In the genomic region with DNA sequence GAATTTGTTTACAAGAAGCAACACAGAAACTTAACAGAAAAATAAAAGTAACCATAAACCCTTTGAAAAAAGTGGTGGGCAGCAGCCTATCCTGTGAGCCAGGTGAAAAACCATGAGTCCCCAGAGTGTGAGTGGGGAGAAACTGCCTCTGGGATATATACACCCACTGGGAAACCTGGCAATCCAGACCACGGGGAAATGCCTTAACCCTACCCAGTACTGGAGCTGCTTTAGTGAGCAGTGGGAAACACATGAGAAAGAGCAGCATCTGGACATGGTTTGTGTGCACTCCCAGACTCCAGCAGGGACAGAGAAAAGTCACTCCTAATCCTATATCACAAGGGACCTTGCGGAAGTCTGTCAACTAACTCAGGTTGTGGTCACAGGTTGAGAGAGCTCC, we compare ENCODE assay signal across 19 cellular contexts. TPM values are rescaled to one million over a fixed set of nuclear protein-coding genes. Genes with fewer than 3 reads are reported as not detected.
DNase-seq lines count a peak whose midpoint lies in the region; ATAC-seq and TF ChIP-seq lines count a peak whose summit lies in the region.
"Had no signal": no experiment of that assay in that cellular context is flagged by ENCODE, and none has a peak within 500 bp of the region (broad histone marks: within the 10 kb centered on the region; RNA-seq: fewer than 3 reads in every experiment).

No MANE protein-coding gene starts in this region.

- H3K23ac ChIP-seq in H9 (ENCODE audit: insufficient read length, low read depth, low read length) (no peak overlapping the region), mesenchymal stem cell (ENCODE audit: low read length in 2 of 2) (no peak overlapping the region)

- no peak overlapping the region for H2BK12ac ChIP-seq in H9 (ENCODE audit: insufficient read length, low read depth, low read length)
- no peak overlapping the region for H2BK12ac ChIP-seq in mesenchymal stem cell (ENCODE audit: low read length in 2 of 2)

- no peak overlapping the region for H3T11ph ChIP-seq in H9 (ENCODE audit: low read length)

- H2BK120ac ChIP-seq in H9 (ENCODE audit: low read depth, low read length, poor library complexity, severe bottlenecking) (no peak overlapping the region), mesenchymal stem cell (ENCODE audit: low read depth, low read length) (no peak overlapping the region)

- H3K27me3 ChIP-seq in H9 (ENCODE audit: insufficient read depth, low read length) (no peaks in the 10 kb centered on the region), mesenchymal stem cell (ENCODE audit: control insufficient read depth in 1 of 2, insufficient read depth in 1 of 2, low read length in 2 of 2) (no peaks in the 10 kb centered on the region)
- H3K27me3 ChIP-seq: BE2C, BLaER1 had no signal

- H3K18ac ChIP-seq in H9 (ENCODE audit: insufficient read length, low read depth, low read length) (no peak overlapping the region), mesenchymal stem cell (ENCODE audit: low read depth in 1 of 2, low read length in 2 of 2) (no peak overlapping the region)

- H3K79me2 ChIP-seq in H9 (ENCODE audit: insufficient read depth, low read length) = no peaks in the 10 kb centered on the region

- no peak for TF ChIP-seq CTCF in H9 (conservative IDR thresholded peaks at IDR 0.05)
- no peak for TF ChIP-seq CTCF in CD14-positive monocyte (IDR thresholded peaks at IDR 0.05)

- H4K20me1 ChIP-seq in H9 (ENCODE audit: control insufficient read depth, insufficient read depth, insufficient read length) = no peaks in the 10 kb centered on the region
- H4K20me1 ChIP-seq: BLaER1 had no signal

- H4K91ac ChIP-seq in H9 (ENCODE audit: insufficient read length, low read depth, low read length) = no peak overlapping the region
- H4K91ac ChIP-seq in mesenchymal stem cell (ENCODE audit: low read length) = peak overlapping the region; percentile 39

- no peaks in the 10 kb centered on the region for H3K23me2 ChIP-seq in H9 (ENCODE audit: insufficient read length, low read depth, low read length, poor library complexity, severe bottlenecking)

- H3K9ac ChIP-seq in H9 (ENCODE audit: extremely low read depth, insufficient read length, low read length) (no peak overlapping the region), mesenchymal stem cell (ENCODE audit: low read length) (no peak overlapping the region)
- H3K9ac ChIP-seq: BLaER1 had no signal

- H2BK5ac ChIP-seq in H9 (ENCODE audit: insufficient read length, low read length) = no peak overlapping the region
- H2BK5ac ChIP-seq in mesenchymal stem cell (ENCODE audit: low read depth, low read length, poor library complexity, severe bottlenecking) = no peak overlapping the region

- no peak overlapping the region for H3K56ac ChIP-seq in H9 (ENCODE audit: insufficient read length, low read depth, low read length)

- H3K9me3 ChIP-seq in H9 (ENCODE audit: control insufficient read depth, low read depth, low read length) (no peaks in the 10 kb centered on the region), mesenchymal stem cell (ENCODE audit: control insufficient read depth, low read length) (no peaks in the 10 kb centered on the region)
- H3K9me3 ChIP-seq: BE2C, BLaER1, Caco-2 had no signal

- H2AK5ac ChIP-seq in H9 (ENCODE audit: insufficient read length, low read length) (no peak overlapping the region), mesenchymal stem cell (ENCODE audit: low read length, severe bottlenecking) (no peak overlapping the region)

- no peak for ATAC-seq in activated T-cell treated with anti-CD3 and anti-CD28 coated beads, Interleukin-2, amount 50 U/mL, for 72 hours (replicated peaks in 1 of 2)
- ATAC-seq: CD8-positive, alpha-beta T cell had no signal

- H3K4me2 ChIP-seq in H9 (ENCODE audit: insufficient read depth, insufficient read length, low read length) (no peak overlapping the region), mesenchymal stem cell (ENCODE audit: low read length, poor library complexity, severe bottlenecking) (no peak overlapping the region)
- H3K4me2 ChIP-seq: BLaER1 had no signal

- H2AFZ ChIP-seq in H9 (ENCODE audit: low read length) (no peak overlapping the region), mesenchymal stem cell (ENCODE audit: low read depth, low read length) (no peak overlapping the region)

- H3K27ac ChIP-seq in H9 (ENCODE audit: insufficient read length, low read depth, low read length) (no peak overlapping the region), mesenchymal stem cell (ENCODE audit: low read length, poor library complexity, severe bottlenecking) (no peak overlapping the region)
- H3K27ac ChIP-seq: BLaER1 had no signal

- H3K14ac ChIP-seq in H9 (ENCODE audit: insufficient read depth, low read length) (peak overlapping the region; percentile 56; the same call in 1 of the 2 replicates), mesenchymal stem cell (ENCODE audit: low read length in 2 of 2) (no peak overlapping the region)

- no peak overlapping the region for H3K4me3 ChIP-seq in mesenchymal stem cell (ENCODE audit: insufficient read depth in 1 of 2, low read depth in 1 of 2, low read length in 2 of 2)
- H3K4me3 ChIP-seq: BLaER1 had no signal

- no peaks in the 10 kb centered on the region for H3K36me3 ChIP-seq in mesenchymal stem cell (ENCODE audit: control insufficient read depth in 1 of 2, insufficient read depth in 2 of 2, low read depth in 1 of 2, low read length in 2 of 2)
- H3K36me3 ChIP-seq: BE2C, BLaER1 had no signal

- H3K79me1 ChIP-seq in H9 (ENCODE audit: insufficient read depth, low read depth, low read length, poor library complexity, severe bottlenecking) (no peaks in the 10 kb centered on the region), mesenchymal stem cell (replicated peaks; ENCODE audit: low read length, poor library complexity, severe bottlenecking) (no peaks in the 10 kb centered on the region)

- H4K8ac ChIP-seq in H9 (replicated peaks; ENCODE audit: insufficient read length, low read depth, low read length) = no peak overlapping the region
- H4K8ac ChIP-seq in mesenchymal stem cell (ENCODE audit: low read length) = no peak overlapping the region

- H2BK20ac ChIP-seq in H9 (ENCODE audit: low read depth, low read length, poor library complexity, severe bottlenecking) = no peak overlapping the region

- no peaks in the 10 kb centered on the region for H3K4me1 Mint-ChIP-seq in H9
- no peaks in the 10 kb centered on the region for H3K4me1 Mint-ChIP-seq in activated T-cell treated with anti-CD3 and anti-CD28 coated beads, Interleukin-2, amount 50 U/mL, for 72 hours (ENCODE audit: low read depth)
- no peaks in the 10 kb centered on the region for H3K4me1 Mint-ChIP-seq in CD14-positive monocyte

- H3K4ac ChIP-seq in H9 (ENCODE audit: low read depth, low read length) (no peak overlapping the region), mesenchymal stem cell (ENCODE audit: low read depth in 1 of 2, low read length in 2 of 2) (no peak overlapping the region)

- intact Hi-C loops in CD14-positive monocyte (cut with micrococcal nuclease) = no loop called here

- DNase-seq in H9 = no peak
- DNase-seq in HPDE6-E6E7 (ENCODE audit: extremely low spot score) = peak; percentile 0
- DNase-seq in mesenchymal stem cell = no peak
- DNase-seq in activated T-cell treated with anti-CD3 and anti-CD28 coated beads, Interleukin-2, amount 50 U/mL, for 72 hours = no peak
- no peak for DNase-seq in CD14-positive monocyte (ENCODE audit: low spot score)
- DNase-seq in activated CD4-positive, alpha-beta T cell treated with anti-CD3 and anti-CD28 coated beads, Interleukin-2, amount 50 U/mL, for 1 hour = no peak
- DNase-seq: 8988T; ACHN; BE2C; C1 segment of cervical spinal cord; Caco-2; Calu3; CD4-positive, alpha-beta T cell; DMS79 treated with DMSO at 0.1 percent for 48 hours; GF-D8 had no signal

- no peak overlapping the region for H4K5ac ChIP-seq in H9 (ENCODE audit: insufficient read length, low read depth, low read length)

- H3K4me3 Mint-ChIP-seq in H9 = no peak overlapping the region
- H3K4me3 Mint-ChIP-seq in activated T-cell treated with anti-CD3 and anti-CD28 coated beads, Interleukin-2, amount 50 U/mL, for 72 hours = no peak overlapping the region
- H3K4me3 Mint-ChIP-seq in CD14-positive monocyte = no peak overlapping the region
- H3K4me3 Mint-ChIP-seq: CD4-positive, alpha-beta T cell; CD8-positive, alpha-beta T cell had no signal

- H3K4me1 ChIP-seq in H9 (ENCODE audit: insufficient read depth, low read length) = no peaks in the 10 kb centered on the region
- no peaks in the 10 kb centered on the region for H3K4me1 ChIP-seq in mesenchymal stem cell (ENCODE audit: control insufficient read depth, insufficient read depth, low read depth, low read length)
- H3K4me1 ChIP-seq: BE2C, BLaER1, Caco-2 had no signal

- no CpG with 5 or more reads among the region's 2 CpGs for WGBS in H9 (ENCODE audit: extremely low coverage, insufficient read length, low lambda C conversion rate)
- WGBS in mesenchymal stem cell = 77% methylated on average over 2 of the region's 2 CpGs

- no peaks in the 10 kb centered on the region for H3K36me3 Mint-ChIP-seq in H9 (ENCODE audit: insufficient read depth in 1 of 3, low read depth in 3 of 3)
- H3K36me3 Mint-ChIP-seq in activated T-cell treated with anti-CD3 and anti-CD28 coated beads, Interleukin-2, amount 50 U/mL, for 72 hours (ENCODE audit: insufficient read depth in 2 of 2) = peaks cover 0 to 2% of the 10 kb centered on the region in 2 donors
- H3K36me3 Mint-ChIP-seq in CD14-positive monocyte = no peaks in the 10 kb centered on the region
- H3K36me3 Mint-ChIP-seq: CD8-positive, alpha-beta T cell had no signal

- H2BK15ac ChIP-seq in H9 (ENCODE audit: low read depth, low read length) = no peak overlapping the region
- H2BK15ac ChIP-seq in mesenchymal stem cell (ENCODE audit: low read depth, poor library complexity, severe bottlenecking) = no peak overlapping the region

- H3K27me3 Mint-ChIP-seq in H9 (ENCODE audit: low read depth) (no peaks in the 10 kb centered on the region), CD14-positive monocyte (ENCODE audit: low read depth in 3 of 3) (peaks cover 0 to 4% (median 0%) of the 10 kb centered on the region in 3 donors)
- H3K27me3 Mint-ChIP-seq in activated T-cell treated with anti-CD3 and anti-CD28 coated beads, Interleukin-2, amount 50 U/mL, for 72 hours (ENCODE audit: low read depth) = no peaks in the 10 kb centered on the region
- H3K27me3 Mint-ChIP-seq: CD4-positive, alpha-beta T cell had no signal

- H3K27ac Mint-ChIP-seq in H9 (no peak overlapping the region), CD14-positive monocyte (no peak overlapping the region)
- H3K27ac Mint-ChIP-seq in activated T-cell treated with anti-CD3 and anti-CD28 coated beads, Interleukin-2, amount 50 U/mL, for 72 hours = no peak overlapping the region
- H3K27ac Mint-ChIP-seq: CD4-positive, alpha-beta T cell; CD8-positive, alpha-beta T cell had no signal

- H3K9me3 Mint-ChIP-seq in H9 (no peaks in the 10 kb centered on the region; a peak in 1 of 5 replicates), CD14-positive monocyte (peaks cover 0 to 7% (median 0%) of the 10 kb centered on the region in 7 donors)
- peaks cover 2 to 4% of the 10 kb centered on the region in 2 donors for H3K9me3 Mint-ChIP-seq in activated T-cell treated with anti-CD3 and anti-CD28 coated beads, Interleukin-2, amount 50 U/mL, for 72 hours
- H3K9me3 Mint-ChIP-seq: CD4-positive, alpha-beta T cell; CD8-positive, alpha-beta T cell had no signal

RNA-seq across cellular contexts. Expression of gene UGT2A2, which starts 39.4 kb away (rescaled TPM):
- total RNA-seq in H9 (2021) = not detected in 2 replicates
- polyA plus RNA-seq in mesenchymal stem cell (2013, experiment 1 of 2) = not detected
- not detected for polyA plus RNA-seq in mesenchymal stem cell (2013, experiment 2 of 2)
- total RNA-seq in activated T-cell treated with anti-CD3 and anti-CD28 coated beads, Interleukin-2, amount 50 U/mL, for 72 hours = not detected
- polyA plus RNA-seq in CD14-positive monocyte = not detected
- total RNA-seq: A673; Caco-2; Calu3; CD4-positive, alpha-beta T cell; CD8-positive, alpha-beta T cell had no signal
- polyA plus RNA-seq: AG04450 had no signal

RNA-seq across cellular contexts. Expression of gene UGT2A1, which starts 53.0 kb away (rescaled TPM):
- 0.26 TPM in 1 of 2 replicates, not detected in the other for total RNA-seq in H9 (2021)
- not detected for polyA plus RNA-seq in mesenchymal stem cell (2013, experiment 1 of 2)
- 0.01 TPM for polyA plus RNA-seq in mesenchymal stem cell (2013, experiment 2 of 2)
- not detected for total RNA-seq in activated T-cell treated with anti-CD3 and anti-CD28 coated beads, Interleukin-2, amount 50 U/mL, for 72 hours
- not detected for polyA plus RNA-seq in CD14-positive monocyte
- total RNA-seq: A673; Caco-2; Calu3; CD8-positive, alpha-beta T cell had no signal
- polyA plus RNA-seq: AG04450 had no signal
